Comparison of ENCODE assay signal across 7 cellular contexts in the genomic region with DNA sequence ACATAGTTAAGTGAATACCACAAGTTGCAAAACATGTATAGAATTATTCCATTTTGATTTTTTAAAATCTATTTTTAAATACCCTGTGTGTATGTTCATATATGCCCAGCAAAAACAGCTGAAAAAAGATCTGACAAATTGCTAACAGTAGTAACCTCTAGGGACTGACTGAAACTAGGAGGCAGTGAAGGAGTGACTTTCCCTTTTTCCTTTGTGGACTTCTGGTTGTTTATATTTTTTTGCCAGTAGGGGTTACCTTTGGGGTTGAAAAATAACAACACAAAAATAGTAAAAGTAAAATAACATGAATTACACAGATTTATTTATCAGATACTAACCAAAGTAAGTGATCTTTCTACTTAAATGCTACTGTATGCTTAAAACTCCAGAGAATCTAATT. TPM values are rescaled to one million over a fixed set of nuclear protein-coding genes. Genes with fewer than 3 reads are reported as not detected.
A peak's percentile ranks its signal among the peaks of the same experiment; 100 is the strongest.
DNase-seq lines count a peak whose midpoint lies in the region; ATAC-seq and TF ChIP-seq lines count a peak whose summit lies in the region.

No MANE protein-coding gene starts in this region.

- peaks cover 29 to 47% of the 10 kb centered on the region in 2 donors for H3K4me1 Mint-ChIP-seq in effector memory CD8-positive, alpha-beta T cell (ENCODE audit: low read depth in 2 of 2)

- TF ChIP-seq CTCF in omental fat pad (IDR thresholded peaks at IDR 0.05) = no peak

- peak overlapping the region; percentile 93 to 94 for H3K27ac Mint-ChIP-seq in effector memory CD8-positive, alpha-beta T cell

- H3K4me3 Mint-ChIP-seq in effector memory CD8-positive, alpha-beta T cell = peak overlapping the region in 1 of 2 donors; percentile 97

- no peaks in the 10 kb centered on the region for H3K27me3 Mint-ChIP-seq in effector memory CD8-positive, alpha-beta T cell

- H3K9me3 Mint-ChIP-seq in effector memory CD8-positive, alpha-beta T cell = no peaks in the 10 kb centered on the region

- DNase-seq in ELR (ENCODE audit: low read depth) (peak; percentile 30), NCI-H69 (lab: John Stamatoyannopoulos, UW) (peak; percentile 64), pons (ENCODE audit: low spot score) (peak; percentile 72), omental fat pad (ENCODE audit: low spot score) (no peak), HuH-7 (ENCODE audit: low spot score) (no peak)
- DNase-seq in effector memory CD8-positive, alpha-beta T cell = no peak

- no peak for ATAC-seq in effector memory CD8-positive, alpha-beta T cell (replicated peaks)
- ATAC-seq in GM21529 (IDR thresholded peaks at IDR 0.05; ENCODE audit: unreplicated experiment) (no peak), omental fat pad (ENCODE audit: low FRiP score) (no peak)

- H3K36me3 Mint-ChIP-seq in effector memory CD8-positive, alpha-beta T cell (ENCODE audit: insufficient read depth) = peaks cover 18% of the 10 kb centered on the region

RNA-seq across cellular contexts. Expression of a gene that starts 2.9 kb away (rescaled TPM):
- 10 to 100 TPM; 17.3 to 36.4 (median 27.2) TPM for total RNA-seq in omental fat pad

Comparison
In these comparisons a context has a peak if more than half of its experiments do, and no peak if none do; other contexts are left out.
1. DNase-seq: peak in ELR (single experiment), NCI-H69 (single experiment) and pons (single experiment); none in effector memory CD8-positive, alpha-beta T cell (0 of 3), omental fat pad (single experiment) and HuH-7 (single experiment).